Comparison of ENCODE assay signal across 19 cellular contexts in genomic region chr15:98949624-98950023, GRCh38. TPM values are rescaled to one million over a fixed set of nuclear protein-coding genes. Genes with fewer than 3 reads are reported as not detected.
"Had no signal": no experiment of that assay in that cellular context is flagged by ENCODE, and none has a peak within 500 bp of the region (broad histone marks: within the 10 kb centered on the region; RNA-seq: fewer than 3 reads in every experiment).

No MANE protein-coding gene starts in this region.

- H3K4me3 ChIP-seq: esophagus squamous epithelium, hepatocyte, lung, testis had no signal

- H3K27me3 ChIP-seq: esophagus squamous epithelium, hepatocyte, testis had no signal

- H3K27ac ChIP-seq: hepatocyte, testis had no signal

- ATAC-seq: effector memory CD8-positive, alpha-beta T cell; left colon; left ventricle myocardium superior; stimulated activated effector memory CD8-positive, alpha-beta T cell treated with anti-CD3 and anti-CD28 coated beads, Interleukin-12 subunit alpha, Interleukin-12 subunit beta, amount 100 ng/mL, for 72 hours had no signal

- DNase-seq: effector memory CD8-positive, alpha-beta T cell; esophagus squamous epithelium; foreskin fibroblast; left colon; left ventricle myocardium superior; mesenchymal stem cell; naive B cell; nephron progenitor cell; posterior cingulate gyrus; small intestine; stimulated activated CD4-positive, alpha-beta T cell treated with anti-CD3 and anti-CD28 coated beads, Interleukin-4, amount 100 ng/mL, for 1 hour; stimulated activated CD8-positive, alpha-beta memory T cell treated with anti-CD3 and anti-CD28 coated beads, Interleukin-4, amount 100 ng/mL, for 48 hours; testis had no signal

- H3K9me3 ChIP-seq: esophagus squamous epithelium, testis had no signal

RNA-seq across cellular contexts. Expression of gene PGPEP1L, which starts 58.0 kb away (rescaled TPM):
- total RNA-seq: epithelial cell of proximal tubule, esophagus squamous epithelium, hepatocyte, left colon, osteocyte, pulmonary artery endothelial cell had no signal
- polyA plus RNA-seq: hepatocyte, lung had no signal
